In the genomic region with DNA sequence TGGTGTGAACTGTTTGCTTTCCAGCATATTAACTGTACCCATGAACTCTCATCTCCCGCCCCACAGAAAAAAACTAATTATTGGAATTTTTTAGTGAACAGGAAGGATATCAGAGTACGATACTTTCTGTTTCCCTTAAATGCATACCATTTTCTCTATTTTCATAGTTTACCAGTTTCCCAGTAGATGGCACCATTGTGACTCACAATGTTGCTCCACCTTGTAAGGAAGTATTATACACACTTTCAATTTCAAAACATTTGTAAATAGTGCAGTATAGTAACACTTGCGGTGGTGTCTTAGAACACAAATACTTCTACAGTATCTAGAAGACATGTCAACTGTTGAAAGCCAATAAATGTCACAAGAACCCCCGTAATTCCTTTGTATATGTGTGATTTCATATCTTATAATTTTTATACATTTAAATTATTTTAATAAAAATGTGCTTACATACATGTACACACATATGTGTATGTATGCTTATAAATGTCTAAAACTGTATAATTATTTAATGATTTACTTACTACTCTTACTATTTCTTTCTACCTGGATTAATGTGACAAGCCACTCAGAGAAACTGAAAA, we compare ENCODE assay signal across 8 cellular contexts.
DNase-seq lines count a peak whose midpoint lies in the region; ATAC-seq, FAIRE-seq and TF ChIP-seq lines count a peak whose summit lies in the region.

No MANE protein-coding gene starts in this region.

- H3K36me3 Mint-ChIP-seq in activated naive CD8-positive, alpha-beta T cell treated with anti-CD3 and anti-CD28 coated beads for 36 hours, result no peaks in the 10 kb centered on the region

- H3K4me3 ChIP-seq in AG10803 (ENCODE audit: low read length) (peak overlapping the region; percentile 48), heart left ventricle (peak overlapping the region in 8 of 12 donors; percentile 1 to 46 (median 31)), skeletal muscle satellite cell (ENCODE audit: low read length) (peak overlapping the region; percentile 67)

- FAIRE-seq in GM12892 (lab: Jason Lieb, UNC), result peak; percentile 80

- H3K9me3 ChIP-seq in heart left ventricle (no peaks in the 10 kb centered on the region), skeletal muscle satellite cell (replicated peaks; ENCODE audit: low read length) (no peaks in the 10 kb centered on the region)

- TF ChIP-seq CTCF in AG10803 (conservative IDR thresholded peaks at IDR 0.05; ENCODE audit: low read length), result peak; percentile 67
- TF ChIP-seq CTCF in heart left ventricle (IDR thresholded peaks at IDR 0.05), result peak in 9 of 12 donors; percentile 33 to 70 (median 51)

- H3K36me3 ChIP-seq in heart left ventricle (no peaks in the 10 kb centered on the region), skeletal muscle satellite cell (ENCODE audit: insufficient read depth, low read length) (no peaks in the 10 kb centered on the region)

- H3K27ac ChIP-seq in heart left ventricle, result no peak overlapping the region

- peaks cover 0 to 6% (median 0%) of the 10 kb centered on the region in 12 donors for H3K4me1 ChIP-seq in heart left ventricle
- H3K4me1 ChIP-seq in skeletal muscle satellite cell (ENCODE audit: control insufficient read depth, insufficient read depth, low read length), result peaks cover 13% of the 10 kb centered on the region

- no peaks in the 10 kb centered on the region for H3K9me3 Mint-ChIP-seq in activated naive CD8-positive, alpha-beta T cell treated with anti-CD3 and anti-CD28 coated beads for 36 hours

- H3K27me3 ChIP-seq in heart left ventricle (no peaks in the 10 kb centered on the region), skeletal muscle satellite cell (ENCODE audit: control insufficient read depth, insufficient read depth, low read length) (no peaks in the 10 kb centered on the region)

- H3K9ac ChIP-seq in skeletal muscle satellite cell (ENCODE audit: low read depth, low read length), result peak overlapping the region; percentile 79

- H3K4me3 Mint-ChIP-seq in activated naive CD8-positive, alpha-beta T cell treated with anti-CD3 and anti-CD28 coated beads for 36 hours, result peak overlapping the region; percentile 52

- 33 to 47% (median 37%) methylated on average over 4 of the region's 4 CpGs for WGBS in heart left ventricle, 4 donors

- peak overlapping the region; percentile 88 for H3K4me2 ChIP-seq in skeletal muscle satellite cell (ENCODE audit: low read length)

- H3K27ac Mint-ChIP-seq in activated naive CD8-positive, alpha-beta T cell treated with anti-CD3 and anti-CD28 coated beads for 36 hours, result peak overlapping the region; percentile 74

- peaks cover 3% of the 10 kb centered on the region for H3K4me1 Mint-ChIP-seq in activated naive CD8-positive, alpha-beta T cell treated with anti-CD3 and anti-CD28 coated beads for 36 hours

- intact Hi-C loops in heart left ventricle (cut with DNase I) (loop anchor here in 2 of 10 donors (2.0 to 10.0 kb wide), 2 partner anchors 266 kb away; no protein-coding TSS in a partner anchor), posterior vena cava (cut with DNase I) (no loop called here)

- peaks cover 19% of the 10 kb centered on the region for H3K27me3 Mint-ChIP-seq in activated naive CD8-positive, alpha-beta T cell treated with anti-CD3 and anti-CD28 coated beads for 36 hours

- ATAC-seq in HG02798 (IDR thresholded peaks at IDR 0.05; ENCODE audit: poor library complexity, unreplicated experiment), result peak; percentile 98
- ATAC-seq in heart left ventricle, result peak in 2 of 4 donors; percentile 41 to 63

- DNase-seq in AG10803 (ENCODE audit: low read depth) (peak; percentile 82), GM12892 (ENCODE audit: insufficient read length) (no peak), NCI-H1092 treated with DMSO at 0.1 percent for 48 hours (lab: John Stamatoyannopoulos, UW) (peak; percentile 32), heart left ventricle (no peak), posterior vena cava (ENCODE audit: low spot score) (no peak)
- no peak for DNase-seq in activated naive CD8-positive, alpha-beta T cell treated with anti-CD3 and anti-CD28 coated beads for 36 hours

- TF ChIP-seq POLR2A in GM12892 (IDR thresholded peaks at IDR 0.05; ENCODE audit: low read depth, low read length) (no peak), heart left ventricle (IDR thresholded peaks at IDR 0.05) (no peak)

Comparison
In these comparisons a context has a peak if more than half of its experiments do, and no peak if none do; other contexts are left out.
1. DNase-seq: peak in AG10803 (single experiment) and NCI-H1092 treated with DMSO at 0.1 percent for 48 hours (single experiment); none in GM12892 (single experiment), activated naive CD8-positive, alpha-beta T cell treated with anti-CD3 and anti-CD28 coated beads for 36 hours (single experiment), heart left ventricle (0 of 5) and posterior vena cava (single experiment).
2. Peak in every context shown above with its lines, with median percentiles within 50 percentile points of each other: H3K4me3 ChIP-seq.